Comparison of ENCODE assay signal across 2 cellular contexts in the genomic region with DNA sequence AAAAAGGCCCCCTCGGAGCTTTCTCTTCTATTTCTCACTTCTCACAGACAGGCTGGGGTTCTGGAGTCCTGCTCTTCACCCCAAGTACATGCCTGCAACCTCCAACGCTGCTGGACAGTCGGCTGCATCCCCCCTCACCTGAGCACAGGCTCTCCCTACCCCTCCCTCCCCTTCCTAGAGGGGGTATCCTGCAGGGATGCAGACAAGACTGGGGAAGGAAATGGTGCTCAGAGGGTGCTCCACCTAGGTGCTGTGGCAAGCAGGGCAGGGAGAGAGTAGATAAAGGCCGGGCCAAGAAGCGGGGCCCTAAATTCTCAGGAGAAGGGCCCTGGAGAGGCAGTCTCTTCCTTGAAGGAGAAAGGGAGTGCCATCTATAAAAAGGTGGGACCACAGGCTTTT.
TF ChIP-seq lines count a peak whose summit lies in the region.

No MANE protein-coding gene starts in this region.

TF ChIP-seq in A549, 52 proteins besides CTCF, POLR2A, EP300 and RAD21:
- TF ChIP-seq RNF2 (IDR thresholded peaks at IDR 0.05; ENCODE audit: borderline replicate concordance, low read depth) (no peak), TFCP2L1 (CRISPR knock-in tag; IDR thresholded peaks at IDR 0.05) (no peak), GATA3 (IDR thresholded peaks at IDR 0.05; ENCODE audit: borderline replicate concordance) (no peak), NR3C1 (IDR thresholded peaks at IDR 0.05) (no peak), FOSB (CRISPR knock-in tag; IDR thresholded peaks at IDR 0.05) (no peak), EHMT2 (IDR thresholded peaks at IDR 0.05; ENCODE audit: low read depth) (no peak)
- TF ChIP-seq, protein P1, sequence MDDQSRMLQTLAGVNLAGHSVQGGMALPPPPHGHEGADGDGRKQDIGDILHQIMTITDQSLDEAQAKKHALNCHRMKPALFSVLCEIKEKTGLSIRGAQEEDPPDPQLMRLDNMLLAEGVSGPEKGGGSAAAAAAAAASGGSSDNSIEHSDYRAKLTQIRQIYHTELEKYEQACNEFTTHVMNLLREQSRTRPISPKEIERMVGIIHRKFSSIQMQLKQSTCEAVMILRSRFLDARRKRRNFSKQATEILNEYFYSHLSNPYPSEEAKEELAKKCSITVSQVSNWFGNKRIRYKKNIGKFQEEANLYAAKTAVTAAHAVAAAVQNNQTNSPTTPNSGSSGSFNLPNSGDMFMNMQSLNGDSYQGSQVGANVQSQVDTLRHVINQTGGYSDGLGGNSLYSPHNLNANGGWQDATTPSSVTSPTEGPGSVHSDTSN (IDR thresholded peaks at IDR 0.05) = no peak

TF ChIP-seq in Ishikawa, 13 proteins besides CTCF, POLR2A, EP300 and RAD21:
- TF ChIP-seq, protein P2, sequence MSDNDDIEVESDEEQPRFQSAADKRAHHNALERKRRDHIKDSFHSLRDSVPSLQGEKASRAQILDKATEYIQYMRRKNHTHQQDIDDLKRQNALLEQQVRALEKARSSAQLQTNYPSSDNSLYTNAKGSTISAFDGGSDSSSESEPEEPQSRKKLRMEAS (IDR thresholded peaks at IDR 0.05) = no peak
- TF ChIP-seq ZBTB7A (IDR thresholded peaks at IDR 0.05; ENCODE audit: low read depth) = 0 out of 2 replicates have a peak, but pooled peaks have one; percentile 1
TF ChIP-seq in Ishikawa: peak in this region for 1.
